1 cellular context compared by ENCODE assay signal in genomic region chr14:33938131-33938949, GRCh38.
TF ChIP-seq lines count a peak whose summit lies in the region.

No MANE protein-coding gene starts in this region.

TF ChIP-seq in K562, 482 proteins besides CTCF, POLR2A, EP300 and RAD21 (continued from another document and continues in another):
- TF ChIP-seq ZNF592 (IDR thresholded peaks at IDR 0.05) (peak; percentile 90), RUNX1 (IDR thresholded peaks at IDR 0.05; ENCODE audit: low read depth) (no peak), ZNF311 (CRISPR knock-in tag; IDR thresholded peaks at IDR 0.05) (no peak), RREB1 (CRISPR knock-in tag; IDR thresholded peaks at IDR 0.05) (no peak), U2AF1 (optimal IDR thresholded peaks at IDR 0.05; ENCODE audit: low read depth, low read length) (no peak), HOXB6 (CRISPR knock-in tag; IDR thresholded peaks at IDR 0.05; ENCODE audit: borderline replicate concordance) (no peak), BHLHE40 (IDR thresholded peaks at IDR 0.05; ENCODE audit: low read length) (peak; percentile 68), NR2C2 (CRISPR knock-in tag; IDR thresholded peaks at IDR 0.05) (no peak), NR2C2 (tag; IDR thresholded peaks at IDR 0.05) (peak; percentile 22; the same call in 1 of the 2 replicates), CREM (IDR thresholded peaks at IDR 0.05; ENCODE audit: low read depth) (peak; percentile 64), ARID1B (IDR thresholded peaks at IDR 0.05) (peak; percentile 41; the same call in 1 of the 2 replicates), MAZ (CRISPR knock-in tag; conservative IDR thresholded peaks at IDR 0.05 in 1 of 2, IDR thresholded peaks at IDR 0.05 in 1 of 2) (0 out of 4 replicates have a peak, but pooled peaks of 1 of the 2 experiments have one; percentile 32), POLR3G (IDR thresholded peaks at IDR 0.05; ENCODE audit: extremely low read depth, insufficient read length, insufficient replicate concordance) (no peak), MEF2D (tag; conservative IDR thresholded peaks at IDR 0.05; ENCODE audit: low read depth) (no peak), POLR2AphosphoS2 (IDR thresholded peaks at IDR 0.05; ENCODE audit: low read length) (no peak), KDM1A (IDR thresholded peaks at IDR 0.05) (peak in 1 of 2 experiments; percentile 94; a peak in 2 of 4 replicates), XRCC3 (IDR thresholded peaks at IDR 0.05) (no peak), ZBTB11 (CRISPR knock-in tag; IDR thresholded peaks at IDR 0.05) (no peak), ZNF740 (CRISPR knock-in tag; IDR thresholded peaks at IDR 0.05) (no peak), ZNF740 (tag; IDR thresholded peaks at IDR 0.05) (no peak), FOSL1 (tag; conservative IDR thresholded peaks at IDR 0.05) (no peak), IRF9 (tag; IDR thresholded peaks at IDR 0.05) (no peak), ZNF589 (CRISPR knock-in tag; IDR thresholded peaks at IDR 0.05; ENCODE audit: low read depth) (no peak), ELK1 (CRISPR knock-in tag; IDR thresholded peaks at IDR 0.05) (no peak), MNT (conservative IDR thresholded peaks at IDR 0.05) (peak in 1 of 2 experiments; percentile 57; a peak in 2 of 4 replicates), RBM34 (IDR thresholded peaks at IDR 0.05; ENCODE audit: borderline replicate concordance, insufficient read depth, low read length) (no peak), ZNF778 (CRISPR knock-in tag; IDR thresholded peaks at IDR 0.05) (no peak), ILK (tag; IDR thresholded peaks at IDR 0.05; ENCODE audit: borderline replicate concordance, low read depth) (no peak), MIER1 (IDR thresholded peaks at IDR 0.05; ENCODE audit: low read depth) (no peak), ATF6 (CRISPR knock-in tag; IDR thresholded peaks at IDR 0.05) (no peak), ZNF347 (CRISPR knock-in tag; IDR thresholded peaks at IDR 0.05; ENCODE audit: low read depth) (no peak), BMI1 (IDR thresholded peaks at IDR 0.05; ENCODE audit: low read length) (no peak), TFE3 (CRISPR knock-in tag; IDR thresholded peaks at IDR 0.05) (no peak), SRSF3 (IDR thresholded peaks at IDR 0.05; ENCODE audit: insufficient read depth, low read length) (no peak), MYC (IDR thresholded peaks at IDR 0.05; ENCODE audit: low read depth, low read length) (peak; percentile 42; the same call in 1 of the 2 replicates), MYC (CRISPR knock-in tag; IDR thresholded peaks at IDR 0.05; ENCODE audit: borderline replicate concordance, low read depth) (no peak), ETV5 (CRISPR knock-in tag; IDR thresholded peaks at IDR 0.05; ENCODE audit: low read depth) (no peak)
